In genomic region chr3:111712294-111713180, GRCh38 we compare ENCODE assay signal across 7 cellular contexts. TPM values are rescaled to one million over a fixed set of nuclear protein-coding genes. Genes with fewer than 3 reads are reported as not detected.
A peak's percentile ranks its signal among the peaks of the same experiment; 100 is the strongest.
DNase-seq lines count a peak whose midpoint lies in the region; FAIRE-seq and TF ChIP-seq lines count a peak whose summit lies in the region.

No MANE protein-coding gene starts in this region.

- no peaks in the 10 kb centered on the region for H3K36me3 Mint-ChIP-seq in Calu3 (ENCODE audit: insufficient read depth, unreplicated experiment)

- peaks cover 6% of the 10 kb centered on the region for H3K4me1 Mint-ChIP-seq in Calu3 (ENCODE audit: low read depth, unreplicated experiment)

- DNase-seq in H4 (ENCODE audit: low spot score) (peak; percentile 27), NCI-H2081 (lab: John Stamatoyannopoulos, UW) (peak; percentile 66 to 80), bronchial epithelial cell (ENCODE audit: low read depth) (peak; percentile 86), retina (peak; percentile 51), NCI-H2227 (lab: John Stamatoyannopoulos, UW; ENCODE audit: unreplicated experiment) (no peak), Calu3 (no peak)
- DNase-seq in central memory CD4-positive, alpha-beta T cell: no peak

- H3K4me3 Mint-ChIP-seq in Calu3 (ENCODE audit: low read depth, unreplicated experiment): no peak overlapping the region

- intact Hi-C loops in Calu3 (cut with micrococcal nuclease; ENCODE audit: unreplicated experiment): no loop called here

- no peak overlapping the region for H3K4me3 ChIP-seq in bronchial epithelial cell (ENCODE audit: low read depth, low read length)

- H3K27ac Mint-ChIP-seq in Calu3 (ENCODE audit: unreplicated experiment): no peak overlapping the region

- CTCF ChIA-PET in Calu3 (lab: Charles Lee): no interaction called here

- no peaks in the 10 kb centered on the region for H3K36me3 ChIP-seq in bronchial epithelial cell (ENCODE audit: control insufficient read depth, insufficient read depth, low read length)

- FAIRE-seq in bronchial epithelial cell (lab: Jason Lieb, UNC): peak; percentile 47

- no peaks in the 10 kb centered on the region for H3K9me3 Mint-ChIP-seq in Calu3 (ENCODE audit: low read depth, unreplicated experiment)

- no TSS peak for BruUV-seq in Calu3 (replicated peaks; lab: Mats Ljungman, UMichigan)

- no peak for TF ChIP-seq CTCF in bronchial epithelial cell (IDR thresholded peaks at IDR 0.05; ENCODE audit: insufficient read depth, low read length, severe bottlenecking)
- no peak for TF ChIP-seq CTCF in Calu3 (IDR thresholded peaks at IDR 0.05; ENCODE audit: unreplicated experiment)

- H3K27me3 Mint-ChIP-seq in Calu3 (ENCODE audit: unreplicated experiment): no peaks in the 10 kb centered on the region

- no peaks in the 10 kb centered on the region for H3K27me3 ChIP-seq in bronchial epithelial cell (ENCODE audit: control insufficient read depth, insufficient read depth, low read length)

RNA-seq across cellular contexts. Expression of gene PLCXD2, which starts 38.1 kb away (rescaled TPM):
- 0.46 and 2.0 TPM in 2 replicates for total RNA-seq in H4 (2014; rRNA removed; shearing (Covaris generic))
- total RNA-seq in bronchial epithelial cell (12.1 and 30.5 TPM in 2 replicates), Calu3 (2022) (7.9 and 12.2 TPM in 2 replicates)

Comparison
In these comparisons a context has a peak if more than half of its experiments do, and no peak if none do; other contexts are left out.
1. DNase-seq: peak in H4 (single experiment), NCI-H2081 (2 of 2), bronchial epithelial cell (single experiment) and retina (single experiment); none in NCI-H2227 (single experiment), central memory CD4-positive, alpha-beta T cell (single experiment) and Calu3 (single experiment).